In the genomic region with DNA sequence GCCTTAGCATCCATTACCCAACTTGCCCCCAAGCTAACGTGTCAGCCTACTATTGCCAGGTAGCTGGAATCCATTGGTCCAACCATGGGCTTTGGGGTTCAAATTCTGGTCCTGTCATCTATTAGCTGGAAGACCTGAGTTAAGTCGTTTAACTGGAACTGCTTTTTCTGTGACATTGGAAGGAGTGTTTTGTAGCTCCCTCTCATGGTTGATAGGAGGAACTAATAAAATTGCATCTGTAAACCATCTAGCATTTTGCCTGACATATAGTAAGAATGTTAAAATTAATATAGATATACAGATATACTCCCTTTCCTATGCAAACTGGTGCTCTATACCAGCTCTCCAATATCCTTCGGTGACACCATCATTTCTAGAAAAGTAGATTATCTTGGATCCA, we compare ENCODE assay signal across 10 cellular contexts. TPM values are rescaled to one million over a fixed set of nuclear protein-coding genes. Genes with fewer than 3 reads are reported as not detected.
DNase-seq lines count a peak whose midpoint lies in the region; ATAC-seq, FAIRE-seq and TF ChIP-seq lines count a peak whose summit lies in the region.
"Had no signal": no experiment of that assay in that cellular context is flagged by ENCODE, and none has a peak within 500 bp of the region (broad histone marks: within the 10 kb centered on the region; RNA-seq: fewer than 3 reads in every experiment).

No MANE protein-coding gene starts in this region.

- H3K36me3 ChIP-seq in astrocyte (ENCODE audit: insufficient read depth, low read length): no peaks in the 10 kb centered on the region

- H3K9me3 ChIP-seq in astrocyte (ENCODE audit: insufficient read depth, low read depth, low read length): no peaks in the 10 kb centered on the region

- no peak overlapping the region for H3K4me3 Mint-ChIP-seq in astrocyte (ENCODE audit: unreplicated experiment)
- H3K4me3 Mint-ChIP-seq in mesothelial cell of epicardium: no peak overlapping the region
- H3K4me3 Mint-ChIP-seq in activated T-cell treated with anti-CD3 and anti-CD28 coated beads, Interleukin-2, amount 50 U/mL, for 72 hours: no peak overlapping the region
- H3K4me3 Mint-ChIP-seq: activated T-helper 1 cell treated with anti-CD3 and anti-CD28 coated beads, Interleukin-12 subunit alpha, Interleukin-12 subunit beta, Interleukin-2, Interleukin-4 antibody, amounts not matched to agents 30 ng/mL and 10 ng/mL and 1 ng/mL, durations not matched to agents 14 hours and 24 hours and 36 hours; naive thymus-derived CD4-positive, alpha-beta T cell had no signal

- no peaks in the 10 kb centered on the region for H3K9me3 Mint-ChIP-seq in astrocyte (ENCODE audit: unreplicated experiment)
- H3K9me3 Mint-ChIP-seq in mesothelial cell of epicardium: no peaks in the 10 kb centered on the region
- H3K9me3 Mint-ChIP-seq in activated T-cell treated with anti-CD3 and anti-CD28 coated beads, Interleukin-2, amount 50 U/mL, for 72 hours: no peaks in the 10 kb centered on the region
- H3K9me3 Mint-ChIP-seq: activated T-helper 1 cell treated with anti-CD3 and anti-CD28 coated beads, Interleukin-12 subunit alpha, Interleukin-12 subunit beta, Interleukin-2, Interleukin-4 antibody, amounts not matched to agents 30 ng/mL and 10 ng/mL and 1 ng/mL, durations not matched to agents 14 hours and 24 hours and 36 hours had no signal

- H3K27ac Mint-ChIP-seq in astrocyte (ENCODE audit: unreplicated experiment) (no peak overlapping the region), mesothelial cell of epicardium (no peak overlapping the region)
- H3K27ac Mint-ChIP-seq in activated T-cell treated with anti-CD3 and anti-CD28 coated beads, Interleukin-2, amount 50 U/mL, for 72 hours: no peak overlapping the region
- H3K27ac Mint-ChIP-seq: activated T-helper 1 cell treated with anti-CD3 and anti-CD28 coated beads, Interleukin-12 subunit alpha, Interleukin-12 subunit beta, Interleukin-2, Interleukin-4 antibody, amounts not matched to agents 30 ng/mL and 10 ng/mL and 1 ng/mL, durations not matched to agents 14 hours and 24 hours and 36 hours; naive thymus-derived CD4-positive, alpha-beta T cell had no signal

- no peak for ATAC-seq in activated T-cell treated with anti-CD3 and anti-CD28 coated beads, Interleukin-2, amount 50 U/mL, for 72 hours (replicated peaks in 1 of 2)
- ATAC-seq: naive thymus-derived CD4-positive, alpha-beta T cell had no signal

- no peak overlapping the region for H3K4me2 ChIP-seq in astrocyte (ENCODE audit: low read length)

- H3K79me2 ChIP-seq in astrocyte (ENCODE audit: insufficient read depth, low read length): no peaks in the 10 kb centered on the region

- H3K4me1 Mint-ChIP-seq in astrocyte (ENCODE audit: low read depth, unreplicated experiment) (peaks cover 18% of the 10 kb centered on the region), mesothelial cell of epicardium (peaks cover 10% of the 10 kb centered on the region)
- H3K4me1 Mint-ChIP-seq in activated T-cell treated with anti-CD3 and anti-CD28 coated beads, Interleukin-2, amount 50 U/mL, for 72 hours (ENCODE audit: low read depth): no peaks in the 10 kb centered on the region
- H3K4me1 Mint-ChIP-seq: naive thymus-derived CD4-positive, alpha-beta T cell had no signal

- peak; percentile 41; the same call in 1 of the 2 replicates for TF ChIP-seq RAD21 in Ishikawa (IDR thresholded peaks at IDR 0.05; ENCODE audit: low read depth)

- no peaks in the 10 kb centered on the region for H4K20me1 ChIP-seq in astrocyte (ENCODE audit: insufficient read depth, low read length)

- no peak for TF ChIP-seq EP300 in Ishikawa (IDR thresholded peaks at IDR 0.05; ENCODE audit: borderline replicate concordance)

- peaks cover 23% of the 10 kb centered on the region for H3K4me1 ChIP-seq in astrocyte (ENCODE audit: insufficient read depth, low read length)

- H3K27me3 Mint-ChIP-seq in astrocyte (ENCODE audit: low read depth, unreplicated experiment): peaks cover 29% of the 10 kb centered on the region
- H3K27me3 Mint-ChIP-seq in mesothelial cell of epicardium (ENCODE audit: low read depth): peaks cover 41% of the 10 kb centered on the region
- H3K27me3 Mint-ChIP-seq in activated T-cell treated with anti-CD3 and anti-CD28 coated beads, Interleukin-2, amount 50 U/mL, for 72 hours (ENCODE audit: low read depth): peaks cover 30% of the 10 kb centered on the region

- H3K36me3 Mint-ChIP-seq in astrocyte (ENCODE audit: low read depth, unreplicated experiment) (no peaks in the 10 kb centered on the region), mesothelial cell of epicardium (no peaks in the 10 kb centered on the region)
- no peaks in the 10 kb centered on the region for H3K36me3 Mint-ChIP-seq in activated T-cell treated with anti-CD3 and anti-CD28 coated beads, Interleukin-2, amount 50 U/mL, for 72 hours (ENCODE audit: insufficient read depth in 2 of 2)
- H3K36me3 Mint-ChIP-seq: naive thymus-derived CD4-positive, alpha-beta T cell had no signal

- no peak overlapping the region for H3K9ac ChIP-seq in astrocyte (ENCODE audit: low read length)

- DNase-seq in G401 (ENCODE audit: low spot score) (peak; percentile 26), astrocyte (ENCODE audit: low read depth) (no peak), mesothelial cell of epicardium (ENCODE audit: low spot score in 2 of 2, unreplicated experiment in 2 of 2) (no peak), T-helper 2 cell (no peak), KBM-7 (no peak)
- DNase-seq in activated T-cell treated with anti-CD3 and anti-CD28 coated beads, Interleukin-2, amount 50 U/mL, for 72 hours: no peak
- DNase-seq: naive thymus-derived CD4-positive, alpha-beta T cell; NCI-H510A treated with DMSO at 0.1 percent for 48 hours had no signal

- H3K4me3 ChIP-seq in astrocyte (ENCODE audit: insufficient read depth, low read depth, low read length): no peak overlapping the region

- FAIRE-seq in astrocyte (lab: Jason Lieb, UNC): no peak

- H3K27me3 ChIP-seq in astrocyte (ENCODE audit: insufficient read depth, low read length): no peaks in the 10 kb centered on the region

- no peak overlapping the region for H2AFZ ChIP-seq in astrocyte (ENCODE audit: low read depth, low read length)

- no peak overlapping the region for H3K27ac ChIP-seq in astrocyte (ENCODE audit: low read depth, low read length)

- in situ Hi-C loops in G401 (cut with HindIII; ENCODE audit: low sequenced_read_pairs) (no loop called here), KBM-7 (cut with MboI; ENCODE audit: low pct_unique_long_range_greater_than_20kb, low sequenced_read_pairs) (no loop called here)

- TF ChIP-seq CTCF in astrocyte (IDR thresholded peaks at IDR 0.05; ENCODE audit: insufficient read depth, low read depth, low read length) (peak; percentile 32), mesothelial cell of epicardium (IDR thresholded peaks at IDR 0.05; ENCODE audit: unreplicated experiment) (peak; percentile 24)

TF ChIP-seq in Ishikawa, 13 proteins besides CTCF, POLR2A, EP300 and RAD21:
- TF ChIP-seq TAF1 (IDR thresholded peaks at IDR 0.05; ENCODE audit: low read depth) (no peak), NFIC (IDR thresholded peaks at IDR 0.05) (no peak), YY1 (IDR thresholded peaks at IDR 0.05; ENCODE audit: low read depth) (no peak), TEAD4 (IDR thresholded peaks at IDR 0.05) (no peak), FOXM1 (IDR thresholded peaks at IDR 0.05; ENCODE audit: borderline replicate concordance, low read depth) (no peak), CEBPB (IDR thresholded peaks at IDR 0.05) (no peak), CREB1 (IDR thresholded peaks at IDR 0.05; ENCODE audit: low read depth) (no peak), TCF12 (IDR thresholded peaks at IDR 0.05; ENCODE audit: low read depth) (no peak), EGR1 (IDR thresholded peaks at IDR 0.05) (no peak)
- TF ChIP-seq, protein P1, sequence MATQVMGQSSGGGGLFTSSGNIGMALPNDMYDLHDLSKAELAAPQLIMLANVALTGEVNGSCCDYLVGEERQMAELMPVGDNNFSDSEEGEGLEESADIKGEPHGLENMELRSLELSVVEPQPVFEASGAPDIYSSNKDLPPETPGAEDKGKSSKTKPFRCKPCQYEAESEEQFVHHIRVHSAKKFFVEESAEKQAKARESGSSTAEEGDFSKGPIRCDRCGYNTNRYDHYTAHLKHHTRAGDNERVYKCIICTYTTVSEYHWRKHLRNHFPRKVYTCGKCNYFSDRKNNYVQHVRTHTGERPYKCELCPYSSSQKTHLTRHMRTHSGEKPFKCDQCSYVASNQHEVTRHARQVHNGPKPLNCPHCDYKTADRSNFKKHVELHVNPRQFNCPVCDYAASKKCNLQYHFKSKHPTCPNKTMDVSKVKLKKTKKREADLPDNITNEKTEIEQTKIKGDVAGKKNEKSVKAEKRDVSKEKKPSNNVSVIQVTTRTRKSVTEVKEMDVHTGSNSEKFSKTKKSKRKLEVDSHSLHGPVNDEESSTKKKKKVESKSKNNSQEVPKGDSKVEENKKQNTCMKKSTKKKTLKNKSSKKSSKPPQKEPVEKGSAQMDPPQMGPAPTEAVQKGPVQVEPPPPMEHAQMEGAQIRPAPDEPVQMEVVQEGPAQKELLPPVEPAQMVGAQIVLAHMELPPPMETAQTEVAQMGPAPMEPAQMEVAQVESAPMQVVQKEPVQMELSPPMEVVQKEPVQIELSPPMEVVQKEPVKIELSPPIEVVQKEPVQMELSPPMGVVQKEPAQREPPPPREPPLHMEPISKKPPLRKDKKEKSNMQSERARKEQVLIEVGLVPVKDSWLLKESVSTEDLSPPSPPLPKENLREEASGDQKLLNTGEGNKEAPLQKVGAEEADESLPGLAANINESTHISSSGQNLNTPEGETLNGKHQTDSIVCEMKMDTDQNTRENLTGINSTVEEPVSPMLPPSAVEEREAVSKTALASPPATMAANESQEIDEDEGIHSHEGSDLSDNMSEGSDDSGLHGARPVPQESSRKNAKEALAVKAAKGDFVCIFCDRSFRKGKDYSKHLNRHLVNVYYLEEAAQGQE (IDR thresholded peaks at IDR 0.05; ENCODE audit: low read depth): no peak
- TF ChIP-seq, protein P2, sequence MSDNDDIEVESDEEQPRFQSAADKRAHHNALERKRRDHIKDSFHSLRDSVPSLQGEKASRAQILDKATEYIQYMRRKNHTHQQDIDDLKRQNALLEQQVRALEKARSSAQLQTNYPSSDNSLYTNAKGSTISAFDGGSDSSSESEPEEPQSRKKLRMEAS (IDR thresholded peaks at IDR 0.05): no peak
- TF ChIP-seq, protein P3, sequence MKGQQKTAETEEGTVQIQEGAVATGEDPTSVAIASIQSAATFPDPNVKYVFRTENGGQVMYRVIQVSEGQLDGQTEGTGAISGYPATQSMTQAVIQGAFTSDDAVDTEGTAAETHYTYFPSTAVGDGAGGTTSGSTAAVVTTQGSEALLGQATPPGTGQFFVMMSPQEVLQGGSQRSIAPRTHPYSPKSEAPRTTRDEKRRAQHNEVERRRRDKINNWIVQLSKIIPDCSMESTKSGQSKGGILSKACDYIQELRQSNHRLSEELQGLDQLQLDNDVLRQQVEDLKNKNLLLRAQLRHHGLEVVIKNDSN (IDR thresholded peaks at IDR 0.05): no peak
TF ChIP-seq in Ishikawa: peak in this region for 0.

RNA-seq across cellular contexts. Expression of a gene that starts 23.8 kb away (rescaled TPM):
- total RNA-seq in G401 (2014; rRNA removed; shearing (Covaris generic)): 37.0 and 46.2 TPM in 2 replicates
- total RNA-seq in astrocyte (19.6 and 20.3 TPM in 2 replicates), mesothelial cell of epicardium (32.6 to 36.1 TPM (median 35.5 TPM) in 3 replicates)
- 10 to 100 TPM; 47.4 to 52.6 TPM for total RNA-seq in activated T-cell treated with anti-CD3 and anti-CD28 coated beads, Interleukin-2, amount 50 U/mL, for 72 hours
